In the genomic region with DNA sequence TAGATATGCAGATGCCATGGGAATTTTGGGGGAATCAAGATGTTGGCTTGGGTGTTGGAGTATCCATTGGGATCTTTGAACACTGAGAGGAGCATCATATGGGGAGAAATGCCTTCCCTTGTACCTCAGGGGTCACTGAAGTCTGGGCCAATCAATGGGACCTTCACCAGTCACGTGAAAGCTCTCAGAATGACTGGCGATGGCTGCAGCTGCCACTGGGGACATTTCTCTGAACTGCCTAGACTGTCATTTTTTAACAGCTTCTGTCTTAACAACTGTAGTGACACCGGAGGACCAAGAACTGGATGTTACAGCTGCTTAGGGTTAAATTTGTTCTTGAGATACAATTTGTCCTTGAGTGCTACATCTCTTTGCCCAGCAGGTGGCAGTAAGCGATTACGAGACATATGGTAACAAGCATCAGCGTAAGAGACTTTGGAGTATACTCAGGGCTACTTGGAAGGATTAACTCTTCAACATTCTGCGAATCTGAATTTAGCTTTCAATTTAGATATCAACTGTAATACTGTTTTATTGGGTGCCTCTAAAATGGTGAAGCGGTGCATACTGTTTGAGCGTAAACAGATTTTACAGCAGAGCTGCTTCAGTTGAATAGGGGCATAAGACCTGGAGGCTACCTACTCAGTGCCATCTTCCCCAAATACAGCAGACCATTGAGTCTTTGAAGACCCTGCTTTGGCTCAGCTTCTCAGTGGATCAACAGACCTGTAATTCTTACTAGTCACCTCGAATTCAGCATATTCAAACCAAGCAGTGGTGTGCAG, we compare ENCODE assay signal across 1 cellular context.
TF ChIP-seq lines count a peak whose summit lies in the region.

No MANE protein-coding gene starts in this region.

TF ChIP-seq in GM12878, 131 proteins besides CTCF, POLR2A, EP300 and RAD21 (continued from another document):
- TF ChIP-seq, protein P1, sequence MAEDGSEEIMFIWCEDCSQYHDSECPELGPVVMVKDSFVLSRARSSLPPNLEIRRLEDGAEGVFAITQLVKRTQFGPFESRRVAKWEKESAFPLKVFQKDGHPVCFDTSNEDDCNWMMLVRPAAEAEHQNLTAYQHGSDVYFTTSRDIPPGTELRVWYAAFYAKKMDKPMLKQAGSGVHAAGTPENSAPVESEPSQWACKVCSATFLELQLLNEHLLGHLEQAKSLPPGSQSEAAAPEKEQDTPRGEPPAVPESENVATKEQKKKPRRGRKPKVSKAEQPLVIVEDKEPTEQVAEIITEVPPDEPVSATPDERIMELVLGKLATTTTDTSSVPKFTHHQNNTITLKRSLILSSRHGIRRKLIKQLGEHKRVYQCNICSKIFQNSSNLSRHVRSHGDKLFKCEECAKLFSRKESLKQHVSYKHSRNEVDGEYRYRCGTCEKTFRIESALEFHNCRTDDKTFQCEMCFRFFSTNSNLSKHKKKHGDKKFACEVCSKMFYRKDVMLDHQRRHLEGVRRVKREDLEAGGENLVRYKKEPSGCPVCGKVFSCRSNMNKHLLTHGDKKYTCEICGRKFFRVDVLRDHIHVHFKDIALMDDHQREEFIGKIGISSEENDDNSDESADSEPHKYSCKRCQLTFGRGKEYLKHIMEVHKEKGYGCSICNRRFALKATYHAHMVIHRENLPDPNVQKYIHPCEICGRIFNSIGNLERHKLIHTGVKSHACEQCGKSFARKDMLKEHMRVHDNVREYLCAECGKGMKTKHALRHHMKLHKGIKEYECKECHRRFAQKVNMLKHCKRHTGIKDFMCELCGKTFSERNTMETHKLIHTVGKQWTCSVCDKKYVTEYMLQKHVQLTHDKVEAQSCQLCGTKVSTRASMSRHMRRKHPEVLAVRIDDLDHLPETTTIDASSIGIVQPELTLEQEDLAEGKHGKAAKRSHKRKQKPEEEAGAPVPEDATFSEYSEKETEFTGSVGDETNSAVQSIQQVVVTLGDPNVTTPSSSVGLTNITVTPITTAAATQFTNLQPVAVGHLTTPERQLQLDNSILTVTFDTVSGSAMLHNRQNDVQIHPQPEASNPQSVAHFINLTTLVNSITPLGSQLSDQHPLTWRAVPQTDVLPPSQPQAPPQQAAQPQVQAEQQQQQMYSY (CRISPR knock-in tag; IDR thresholded peaks at IDR 0.05), result no peak
- TF ChIP-seq, protein P2, sequence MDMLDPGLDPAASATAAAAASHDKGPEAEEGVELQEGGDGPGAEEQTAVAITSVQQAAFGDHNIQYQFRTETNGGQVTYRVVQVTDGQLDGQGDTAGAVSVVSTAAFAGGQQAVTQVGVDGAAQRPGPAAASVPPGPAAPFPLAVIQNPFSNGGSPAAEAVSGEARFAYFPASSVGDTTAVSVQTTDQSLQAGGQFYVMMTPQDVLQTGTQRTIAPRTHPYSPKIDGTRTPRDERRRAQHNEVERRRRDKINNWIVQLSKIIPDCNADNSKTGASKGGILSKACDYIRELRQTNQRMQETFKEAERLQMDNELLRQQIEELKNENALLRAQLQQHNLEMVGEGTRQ (IDR thresholded peaks at IDR 0.05; ENCODE audit: borderline replicate concordance, low read depth, low read length), result no peak
- TF ChIP-seq CREB1 (IDR thresholded peaks at IDR 0.05; ENCODE audit: low read depth) (no peak), YY1 (IDR thresholded peaks at IDR 0.05; ENCODE audit: low read depth, low read length) (0 out of 2 replicates have a peak, but pooled peaks have one; percentile 32), RAD51 (IDR thresholded peaks at IDR 0.05) (no peak), BHLHE40 (IDR thresholded peaks at IDR 0.05; ENCODE audit: borderline replicate concordance in 1 of 2, low read depth in 2 of 2, low read length in 1 of 2) (0 out of 4 replicates have a peak, but pooled peaks of 1 of the 2 experiments have one; percentile 12)
- TF ChIP-seq, protein P3, sequence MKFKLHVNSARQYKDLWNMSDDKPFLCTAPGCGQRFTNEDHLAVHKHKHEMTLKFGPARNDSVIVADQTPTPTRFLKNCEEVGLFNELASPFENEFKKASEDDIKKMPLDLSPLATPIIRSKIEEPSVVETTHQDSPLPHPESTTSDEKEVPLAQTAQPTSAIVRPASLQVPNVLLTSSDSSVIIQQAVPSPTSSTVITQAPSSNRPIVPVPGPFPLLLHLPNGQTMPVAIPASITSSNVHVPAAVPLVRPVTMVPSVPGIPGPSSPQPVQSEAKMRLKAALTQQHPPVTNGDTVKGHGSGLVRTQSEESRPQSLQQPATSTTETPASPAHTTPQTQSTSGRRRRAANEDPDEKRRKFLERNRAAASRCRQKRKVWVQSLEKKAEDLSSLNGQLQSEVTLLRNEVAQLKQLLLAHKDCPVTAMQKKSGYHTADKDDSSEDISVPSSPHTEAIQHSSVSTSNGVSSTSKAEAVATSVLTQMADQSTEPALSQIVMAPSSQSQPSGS (IDR thresholded peaks at IDR 0.05; ENCODE audit: low read length), result no peak
- TF ChIP-seq, protein P4, sequence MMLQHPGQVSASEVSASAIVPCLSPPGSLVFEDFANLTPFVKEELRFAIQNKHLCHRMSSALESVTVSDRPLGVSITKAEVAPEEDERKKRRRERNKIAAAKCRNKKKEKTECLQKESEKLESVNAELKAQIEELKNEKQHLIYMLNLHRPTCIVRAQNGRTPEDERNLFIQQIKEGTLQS (IDR thresholded peaks at IDR 0.05; ENCODE audit: borderline replicate concordance, extremely low read depth, low read depth, low read length), result no peak
